Comparison of ENCODE assay signal across 1 cellular context in the genomic region with DNA sequence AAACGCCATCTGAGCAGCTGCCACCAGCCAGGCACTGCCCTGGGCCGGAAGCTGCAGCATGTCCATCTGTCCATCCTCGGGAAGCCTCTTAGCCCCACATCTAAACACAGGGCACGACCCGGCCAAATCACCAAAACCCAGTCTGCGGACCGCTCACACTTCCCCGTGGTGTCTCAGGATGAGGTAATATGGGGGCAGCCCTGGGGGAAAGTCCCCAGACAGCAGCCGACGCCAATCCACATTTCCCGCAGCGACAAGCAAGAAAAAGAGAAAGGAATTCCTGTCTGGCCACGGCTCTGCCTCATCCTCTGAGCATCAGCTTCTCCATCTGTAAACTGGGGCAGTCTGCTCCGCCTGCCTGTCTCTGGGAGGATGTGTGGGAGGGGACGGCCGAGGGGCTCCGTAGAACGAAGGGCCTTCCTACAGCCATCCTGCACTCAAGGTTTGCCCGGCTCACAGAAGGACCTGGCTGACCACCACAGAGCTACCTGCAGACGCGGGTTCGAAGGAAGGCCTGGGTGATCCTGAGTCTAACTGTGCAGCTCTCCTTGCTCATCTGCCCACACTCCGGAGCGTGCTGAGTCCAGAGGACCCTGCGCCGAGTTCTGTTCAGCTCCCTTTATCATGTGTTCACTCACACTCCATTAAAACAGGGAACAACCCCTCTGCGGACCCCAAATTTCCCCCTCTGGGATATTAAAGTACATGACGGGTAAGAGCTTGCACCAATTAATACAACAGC.
TF ChIP-seq lines count a peak whose summit lies in the region.

No MANE protein-coding gene starts in this region.

TF ChIP-seq in IMR-90, 13 proteins besides CTCF, POLR2A, EP300 and RAD21 (continued from another document):
- TF ChIP-seq SMC3 (IDR thresholded peaks at IDR 0.05; ENCODE audit: low read depth, low read length), result 0 out of 2 replicates have a peak, but pooled peaks have one; percentile 4
- TF ChIP-seq RCOR1 (IDR thresholded peaks at IDR 0.05; ENCODE audit: insufficient replicate concordance, low read length), result no peak
- no peak for TF ChIP-seq FOS (IDR thresholded peaks at IDR 0.05; ENCODE audit: low read depth, low read length)
- TF ChIP-seq MAZ (IDR thresholded peaks at IDR 0.05; ENCODE audit: borderline replicate concordance, low read depth, low read length), result peak; percentile 57
